ENCODE assay signal across 8 cellular contexts in genomic region chr19:44846455-44847143, GRCh38. TPM values are rescaled to one million over a fixed set of nuclear protein-coding genes. Genes with fewer than 3 reads are reported as not detected.
DNase-seq lines count a peak whose midpoint lies in the region; ATAC-seq lines count a peak whose summit lies in the region.

No MANE protein-coding gene starts in this region.

- no peaks in the 10 kb centered on the region for H3K9me3 ChIP-seq in iPS-18c (ENCODE audit: control insufficient read depth, insufficient read depth, low read length)

- ATAC-seq in stimulated activated effector memory CD8-positive, alpha-beta T cell treated with anti-CD3 and anti-CD28 coated beads, Interleukin-12 subunit alpha, Interleukin-12 subunit beta, amount 100 ng/mL, for 72 hours = no peak
- ATAC-seq in HG02571 (IDR thresholded peaks at IDR 0.05; ENCODE audit: unreplicated experiment) = no peak

- peak; percentile 57 for DNase-seq in activated CD8-positive, alpha-beta memory T cell treated with anti-CD3 and anti-CD28 coated beads for 24 hours
- DNase-seq in activated CD8-positive, alpha-beta memory T cell treated with anti-CD3 and anti-CD28 coated beads, Interleukin-2, amount 50 U/mL, for 48 hours = no peak
- no peak for DNase-seq in activated naive CD8-positive, alpha-beta T cell treated with anti-CD3 and anti-CD28 coated beads for 36 hours
- no peak for DNase-seq in stimulated activated effector memory CD8-positive, alpha-beta T cell treated with anti-CD3 and anti-CD28 coated beads, Interleukin-12 subunit alpha, Interleukin-12 subunit beta, amount 100 ng/mL, for 72 hours (ENCODE audit: low spot score in 2 of 2)
- DNase-seq in occipital lobe (lab: John Stamatoyannopoulos, UW) = no peak
- DNase-seq in GM19238 (ENCODE audit: insufficient read length, low spot score) = no peak

- peaks cover 43% of the 10 kb centered on the region for H3K27me3 Mint-ChIP-seq in activated naive CD8-positive, alpha-beta T cell treated with anti-CD3 and anti-CD28 coated beads for 36 hours

- H3K4me1 Mint-ChIP-seq in activated naive CD8-positive, alpha-beta T cell treated with anti-CD3 and anti-CD28 coated beads for 36 hours = peaks cover 16% of the 10 kb centered on the region
- peaks cover 39% of the 10 kb centered on the region for H3K4me1 Mint-ChIP-seq in stimulated activated effector memory CD8-positive, alpha-beta T cell treated with anti-CD3 and anti-CD28 coated beads, Interleukin-12 subunit alpha, Interleukin-12 subunit beta, amount 100 ng/mL, for 72 hours

- H3K4me3 ChIP-seq in iPS-18c (ENCODE audit: insufficient read depth, low read depth, low read length) = peak overlapping the region; percentile 58

- H3K36me3 Mint-ChIP-seq in activated naive CD8-positive, alpha-beta T cell treated with anti-CD3 and anti-CD28 coated beads for 36 hours = no peaks in the 10 kb centered on the region
- H3K36me3 Mint-ChIP-seq in stimulated activated effector memory CD8-positive, alpha-beta T cell treated with anti-CD3 and anti-CD28 coated beads, Interleukin-12 subunit alpha, Interleukin-12 subunit beta, amount 100 ng/mL, for 72 hours = peaks cover 6% of the 10 kb centered on the region

- no peak overlapping the region for H3K27ac Mint-ChIP-seq in activated naive CD8-positive, alpha-beta T cell treated with anti-CD3 and anti-CD28 coated beads for 36 hours
- H3K27ac Mint-ChIP-seq in stimulated activated effector memory CD8-positive, alpha-beta T cell treated with anti-CD3 and anti-CD28 coated beads, Interleukin-12 subunit alpha, Interleukin-12 subunit beta, amount 100 ng/mL, for 72 hours = peak overlapping the region; percentile 88

- no peaks in the 10 kb centered on the region for H3K9me3 Mint-ChIP-seq in activated naive CD8-positive, alpha-beta T cell treated with anti-CD3 and anti-CD28 coated beads for 36 hours
- no peaks in the 10 kb centered on the region for H3K9me3 Mint-ChIP-seq in stimulated activated effector memory CD8-positive, alpha-beta T cell treated with anti-CD3 and anti-CD28 coated beads, Interleukin-12 subunit alpha, Interleukin-12 subunit beta, amount 100 ng/mL, for 72 hours

- H3K4me3 Mint-ChIP-seq in activated naive CD8-positive, alpha-beta T cell treated with anti-CD3 and anti-CD28 coated beads for 36 hours = peak overlapping the region; percentile 71
- H3K4me3 Mint-ChIP-seq in stimulated activated effector memory CD8-positive, alpha-beta T cell treated with anti-CD3 and anti-CD28 coated beads, Interleukin-12 subunit alpha, Interleukin-12 subunit beta, amount 100 ng/mL, for 72 hours = peak overlapping the region; percentile 80

RNA-seq across cellular contexts. Expression of gene NECTIN2, which starts 0.5 kb away (rescaled TPM):
- under 1 TPM; 0.43 to 0.60 TPM for total RNA-seq in activated naive CD8-positive, alpha-beta T cell treated with anti-CD3 and anti-CD28 coated beads for 36 hours
- total RNA-seq in occipital lobe = 29.2 TPM

RNA-seq across cellular contexts. Expression of gene BCAM, which starts 37.7 kb away (rescaled TPM):
- not detected for total RNA-seq in activated naive CD8-positive, alpha-beta T cell treated with anti-CD3 and anti-CD28 coated beads for 36 hours
- 2.3 TPM for total RNA-seq in occipital lobe

RNA-seq across cellular contexts. Expression of gene TOMM40, which starts 44.5 kb away (rescaled TPM):
- total RNA-seq in activated naive CD8-positive, alpha-beta T cell treated with anti-CD3 and anti-CD28 coated beads for 36 hours = 100 to 1,000 TPM; 235 to 236 TPM
- total RNA-seq in occipital lobe = 23.1 TPM

RNA-seq across cellular contexts. Expression of gene APOE, which starts 59.0 kb away (rescaled TPM):
- under 1 TPM; 0.46 to 0.62 TPM for total RNA-seq in activated naive CD8-positive, alpha-beta T cell treated with anti-CD3 and anti-CD28 coated beads for 36 hours
- 68.9 TPM for total RNA-seq in occipital lobe

Comparison
In these comparisons a context has a peak if more than half of its experiments do, and no peak if none do; other contexts are left out.
1. RNA of gene NECTIN2, which starts 0.5 kb away (total RNA-seq): 29.2 TPM in occipital lobe (single experiment); 0.43 to 0.60 TPM in activated naive CD8-positive, alpha-beta T cell treated with anti-CD3 and anti-CD28 coated beads for 36 hours; every median in the first group is over 10 times any median in the second.